Comparison of ENCODE assay signal across 8 cellular contexts in genomic region chr22:20495861-20496681, GRCh38.
DNase-seq lines count a peak whose midpoint lies in the region; ATAC-seq lines count a peak whose summit lies in the region.

No MANE protein-coding gene starts in this region.

- DNase-seq in AG08396 (ENCODE audit: low spot score) (peak; percentile 98), NCI-H345 (lab: John Stamatoyannopoulos, UW) (peak; percentile 88), islet precursor cell (peak; percentile 95)
- peak; percentile 80 to 89 for DNase-seq in central memory CD8-positive, alpha-beta T cell (ENCODE audit: low spot score in 2 of 2)
- DNase-seq in stimulated activated CD4-positive, alpha-beta T cell treated with anti-CD3 and anti-CD28 coated beads, Interleukin-12 subunit alpha, Interleukin-12 subunit beta, amount 100 ng/mL, for 4 hours = peak; percentile 91

- no peaks in the 10 kb centered on the region for H3K27me3 Mint-ChIP-seq in central memory CD8-positive, alpha-beta T cell

- peaks cover 3% of the 10 kb centered on the region for H3K36me3 Mint-ChIP-seq in central memory CD8-positive, alpha-beta T cell (ENCODE audit: insufficient read depth)

- peak; percentile 61 for ATAC-seq in GM18873 (IDR thresholded peaks at IDR 0.05; ENCODE audit: low FRiP score, unreplicated experiment)
- ATAC-seq in HG03108 (IDR thresholded peaks at IDR 0.05; ENCODE audit: unreplicated experiment) = peak; percentile 79
- ATAC-seq in activated CD4-positive, CD25-positive, alpha-beta regulatory T cell treated with anti-CD3 and anti-CD28 coated beads, Interleukin-2, amount 50 U/mL, for 24 hours = peak; percentile 97 to 98
- ATAC-seq in central memory CD8-positive, alpha-beta T cell (replicated peaks; ENCODE audit: extremely low read depth, poor library complexity, severe bottlenecking) = peak; percentile 98

- H3K4me3 Mint-ChIP-seq in central memory CD8-positive, alpha-beta T cell = peak overlapping the region; percentile 95

- no peaks in the 10 kb centered on the region for H3K9me3 Mint-ChIP-seq in central memory CD8-positive, alpha-beta T cell

- peak overlapping the region; percentile 94 for H3K27ac Mint-ChIP-seq in central memory CD8-positive, alpha-beta T cell (ENCODE audit: low read depth)

- peaks cover 38% of the 10 kb centered on the region for H3K4me1 Mint-ChIP-seq in central memory CD8-positive, alpha-beta T cell

Comparison
In these comparisons a context has a peak if more than half of its experiments do, and no peak if none do; other contexts are left out.
1. Peak in every context shown above with its lines: DNase-seq and ATAC-seq.